ENCODE assay signal across 1 cellular context in genomic region chr17:38628441-38628840, GRCh38.
TF ChIP-seq lines count a peak whose summit lies in the region.

No MANE protein-coding gene starts in this region.

TF ChIP-seq in HepG2, 621 proteins besides CTCF, POLR2A, EP300 and RAD21 (continued from another document and continues in another):
- no peak for TF ChIP-seq SOX6 (IDR thresholded peaks at IDR 0.05)
- TF ChIP-seq SOX6 (CRISPR knock-in tag; IDR thresholded peaks at IDR 0.05): 0 out of 2 replicates have a peak, but pooled peaks have one; percentile 15
- TF ChIP-seq HNF4A (CRISPR knock-in tag; IDR thresholded peaks at IDR 0.05): 0 out of 2 replicates have a peak, but pooled peaks have one; percentile 9
- no peak for TF ChIP-seq REST (IDR thresholded peaks at IDR 0.05; ENCODE audit: borderline replicate concordance in 1 of 2, low read depth in 1 of 2, low read length in 2 of 2)
- peak; percentile 97 for TF ChIP-seq ZSCAN25 (CRISPR knock-in tag; IDR thresholded peaks at IDR 0.05)
- TF ChIP-seq POLR2AphosphoS5 (IDR thresholded peaks at IDR 0.05; ENCODE audit: low read depth, low read length): peak; percentile 61
- TF ChIP-seq CENPBD1 (CRISPR knock-in tag; IDR thresholded peaks at IDR 0.05; ENCODE audit: borderline replicate concordance, low read depth): no peak
- TF ChIP-seq YY1 (IDR thresholded peaks at IDR 0.05; ENCODE audit: insufficient read depth, insufficient replicate concordance, low read depth, low read length): peak; percentile 76
- no peak for TF ChIP-seq MEF2D (CRISPR knock-in tag; IDR thresholded peaks at IDR 0.05)
- peak; percentile 22; the same call in 1 of the 2 replicates for TF ChIP-seq SALL1 (CRISPR knock-in tag; IDR thresholded peaks at IDR 0.05)
- TF ChIP-seq SP5 (CRISPR knock-in tag; IDR thresholded peaks at IDR 0.05; ENCODE audit: borderline replicate concordance, low read depth): 0 out of 2 replicates have a peak, but pooled peaks have one; percentile 23
- TF ChIP-seq ZNF609 (CRISPR knock-in tag; IDR thresholded peaks at IDR 0.05; ENCODE audit: borderline replicate concordance): peak; percentile 36; the same call in 1 of the 2 replicates
- TF ChIP-seq USF2 (IDR thresholded peaks at IDR 0.05; ENCODE audit: low read depth, low read length): peak; percentile 80
- peak; percentile 92; the same call in 1 of the 2 replicates for TF ChIP-seq USF2 (CRISPR knock-in tag; IDR thresholded peaks at IDR 0.05; ENCODE audit: borderline replicate concordance)
- peak; percentile 94 for TF ChIP-seq ZMYM4 (CRISPR knock-in tag; IDR thresholded peaks at IDR 0.05)
- 0 out of 2 replicates have a peak, but pooled peaks have one; percentile 29 for TF ChIP-seq MXD4 (CRISPR knock-in tag; IDR thresholded peaks at IDR 0.05)
- no peak for TF ChIP-seq ZNF841 (CRISPR knock-in tag; IDR thresholded peaks at IDR 0.05; ENCODE audit: borderline replicate concordance)
- TF ChIP-seq CHCHD3 (CRISPR knock-in tag; IDR thresholded peaks at IDR 0.05): no peak
- no peak for TF ChIP-seq ZNF160 (CRISPR knock-in tag; IDR thresholded peaks at IDR 0.05)
- TF ChIP-seq DMTF1 (CRISPR knock-in tag; IDR thresholded peaks at IDR 0.05): no peak
- no peak for TF ChIP-seq HMG20A (CRISPR knock-in tag; IDR thresholded peaks at IDR 0.05; ENCODE audit: borderline replicate concordance)
- no peak for TF ChIP-seq ZNF276 (CRISPR knock-in tag; IDR thresholded peaks at IDR 0.05; ENCODE audit: low read depth)
- no peak for TF ChIP-seq ZIK1 (CRISPR knock-in tag; IDR thresholded peaks at IDR 0.05; ENCODE audit: borderline replicate concordance, low read depth)
- no peak for TF ChIP-seq HOXA5 (CRISPR knock-in tag; IDR thresholded peaks at IDR 0.05)
- peak; percentile 53; the same call in 1 of the 2 replicates for TF ChIP-seq TAF1 (CRISPR knock-in tag; IDR thresholded peaks at IDR 0.05)
- no peak for TF ChIP-seq GLMP (CRISPR knock-in tag; IDR thresholded peaks at IDR 0.05; ENCODE audit: borderline replicate concordance)
- peak; percentile 50; the same call in 1 of the 2 replicates for TF ChIP-seq HOXA3 (CRISPR knock-in tag; IDR thresholded peaks at IDR 0.05)
- no peak for TF ChIP-seq ZFYVE20 (CRISPR knock-in tag; IDR thresholded peaks at IDR 0.05; ENCODE audit: borderline replicate concordance, low read depth)
- 0 out of 2 replicates have a peak, but pooled peaks have one; percentile 26 for TF ChIP-seq ZNF263 (CRISPR knock-in tag; IDR thresholded peaks at IDR 0.05)
- TF ChIP-seq NFYB (CRISPR knock-in tag; IDR thresholded peaks at IDR 0.05): peak; percentile 79
- no peak for TF ChIP-seq DZIP1 (CRISPR knock-in tag; IDR thresholded peaks at IDR 0.05)
- TF ChIP-seq TFDP2 (CRISPR knock-in tag; IDR thresholded peaks at IDR 0.05): 0 out of 2 replicates have a peak, but pooled peaks have one; percentile 18
- TF ChIP-seq ZNF17 (CRISPR knock-in tag; IDR thresholded peaks at IDR 0.05): no peak
- no peak for TF ChIP-seq ZNF879 (CRISPR knock-in tag; IDR thresholded peaks at IDR 0.05)
- TF ChIP-seq HOXA7 (CRISPR knock-in tag; IDR thresholded peaks at IDR 0.05): no peak
